ENCODE assay signal across 22 cellular contexts in genomic region chr1:59701376-59701775, GRCh38.
"Had no signal": no experiment of that assay in that cellular context is flagged by ENCODE, and none has a peak within 500 bp of the region (broad histone marks: within the 10 kb centered on the region; RNA-seq: fewer than 3 reads in every experiment).

No MANE protein-coding gene starts in this region.

- H3K27ac ChIP-seq: ascending aorta, epithelial cell of prostate, foreskin keratinocyte, prostate gland, VCaP had no signal

- H3K4me1 ChIP-seq: prostate gland had no signal

- H3K27ac Mint-ChIP-seq: activated CD8-positive, alpha-beta T cell treated with anti-CD3 and anti-CD28 coated beads for 36 hours; activated naive CD8-positive, alpha-beta T cell treated with anti-CD3 and anti-CD28 coated beads, Interleukin-2, amount 10 ng/mL, durations not matched to agents 7 days and 5 days; activated T-cell treated with anti-CD3 and anti-CD28 coated beads, Interleukin-2, amount 50 U/mL, for 72 hours; effector memory CD8-positive, alpha-beta T cell; naive thymus-derived CD8-positive, alpha-beta T cell; type B pancreatic cell had no signal

- H3K27me3 Mint-ChIP-seq: activated CD8-positive, alpha-beta T cell treated with anti-CD3 and anti-CD28 coated beads for 36 hours; dendritic cell treated with granulocyte-macrophage colony-stimulating factor and Interleukin-4, amounts not matched to agents 40 ng/mL and 50 ng/mL, for 4 days; effector memory CD8-positive, alpha-beta T cell; type B pancreatic cell had no signal

- H3K36me3 ChIP-seq: ascending aorta, prostate gland had no signal

- DNase-seq: activated CD8-positive, alpha-beta memory T cell treated with anti-CD3 and anti-CD28 coated beads, Interleukin-2, amount 50 U/mL, for 4 hours; activated CD8-positive, alpha-beta T cell treated with anti-CD3 and anti-CD28 coated beads for 36 hours; activated gamma-delta T cell treated with Interleukin-2 at 50 U/mL for 16 hours; activated naive CD8-positive, alpha-beta T cell treated with anti-CD3 and anti-CD28 coated beads, Interleukin-2, amount 10 ng/mL, durations not matched to agents 7 days and 5 days; activated T-cell treated with anti-CD3 and anti-CD28 coated beads, Interleukin-2, amount 50 U/mL, for 72 hours; caudate nucleus; effector memory CD8-positive, alpha-beta T cell; foreskin keratinocyte; left colon; mucosa of descending colon; naive thymus-derived CD8-positive, alpha-beta T cell; stimulated activated CD4-positive, alpha-beta T cell treated with anti-CD3 and anti-CD28 coated beads, Interleukin-12 subunit alpha, Interleukin-12 subunit beta, amount 100 ng/mL, for 4 hours; stimulated activated naive CD4-positive, alpha-beta T cell treated with Interleukin-2 at 50 U/mL for 16 hours; T1000 had no signal

- ATAC-seq: activated CD8-positive, alpha-beta T cell treated with anti-CD3 and anti-CD28 coated beads for 36 hours; activated T-cell treated with anti-CD3 and anti-CD28 coated beads, Interleukin-2, amount 50 U/mL, for 72 hours; effector memory CD8-positive, alpha-beta T cell; foreskin keratinocyte; left colon; mucosa of descending colon; naive thymus-derived CD8-positive, alpha-beta T cell; sciatic nerve had no signal

- H3K4me3 Mint-ChIP-seq: activated CD8-positive, alpha-beta T cell treated with anti-CD3 and anti-CD28 coated beads for 36 hours; activated naive CD8-positive, alpha-beta T cell treated with anti-CD3 and anti-CD28 coated beads, Interleukin-2, amount 10 ng/mL, durations not matched to agents 7 days and 5 days; activated T-cell treated with anti-CD3 and anti-CD28 coated beads, Interleukin-2, amount 50 U/mL, for 72 hours; dendritic cell treated with granulocyte-macrophage colony-stimulating factor and Interleukin-4, amounts not matched to agents 40 ng/mL and 50 ng/mL, for 4 days; effector memory CD8-positive, alpha-beta T cell; naive thymus-derived CD8-positive, alpha-beta T cell; type B pancreatic cell had no signal

- H3K9me3 ChIP-seq: ascending aorta, mucosa of descending colon, prostate gland had no signal

- H3K36me3 Mint-ChIP-seq: type B pancreatic cell had no signal

- H3K9me3 Mint-ChIP-seq: activated CD8-positive, alpha-beta T cell treated with anti-CD3 and anti-CD28 coated beads for 36 hours; activated naive CD8-positive, alpha-beta T cell treated with anti-CD3 and anti-CD28 coated beads, Interleukin-2, amount 10 ng/mL, durations not matched to agents 7 days and 5 days; activated T-cell treated with anti-CD3 and anti-CD28 coated beads, Interleukin-2, amount 50 U/mL, for 72 hours; dendritic cell treated with granulocyte-macrophage colony-stimulating factor and Interleukin-4, amounts not matched to agents 40 ng/mL and 50 ng/mL, for 4 days; effector memory CD8-positive, alpha-beta T cell; naive thymus-derived CD8-positive, alpha-beta T cell; type B pancreatic cell had no signal

- H3K4me3 ChIP-seq: ascending aorta, lung, mucosa of descending colon, prostate gland had no signal

- H3K27me3 ChIP-seq: ascending aorta, foreskin keratinocyte had no signal
